12 cellular contexts compared by ENCODE assay signal in genomic region chr19:49879243-49879960, GRCh38.
DNase-seq lines count a peak whose midpoint lies in the region; ATAC-seq and TF ChIP-seq lines count a peak whose summit lies in the region.
"Had no signal": no experiment of that assay in that cellular context is flagged by ENCODE, and none has a peak within 500 bp of the region (broad histone marks: within the 10 kb centered on the region; RNA-seq: fewer than 3 reads in every experiment).

No MANE protein-coding gene starts in this region.

- H3K79me2 ChIP-seq in SU-DHL-6 (ENCODE audit: insufficient read depth, low read length), result peaks cover 9% of the 10 kb centered on the region; the same call in 1 of the 2 replicates

- no peaks in the 10 kb centered on the region for H3F3A ChIP-seq in SU-DHL-6 (ENCODE audit: insufficient read depth)

- TF ChIP-seq CTCF in C4-2B (conservative IDR thresholded peaks at IDR 0.05), result no peak
- no peak for TF ChIP-seq CTCF in SU-DHL-6 (IDR thresholded peaks at IDR 0.05; ENCODE audit: insufficient read depth, low read length, poor library complexity, severe bottlenecking)

- DNase-seq in SKM-1 (lab: John Stamatoyannopoulos, UW; ENCODE audit: unreplicated experiment), result no peak
- DNase-seq: CD8-positive, alpha-beta T cell; NCI-H2107; OCI-M1; stimulated activated CD4-positive, alpha-beta T cell treated with anti-CD3 and anti-CD28 coated beads, Interleukin-4, amount 100 ng/mL, for 24 hours had no signal

- H3K4me1 ChIP-seq in HUES48 (ENCODE audit: control insufficient read depth, insufficient read depth, low read length) (peaks cover 16% of the 10 kb centered on the region; the same call in 1 of the 2 replicates), iPS-20b (ENCODE audit: insufficient read depth, low read length) (peaks cover 6% of the 10 kb centered on the region; the same call in 1 of the 2 replicates)

- H3K4me2 ChIP-seq in SU-DHL-6 (ENCODE audit: low read depth, low read length, poor library complexity, severe bottlenecking), result peak overlapping the region; percentile 67

- H3K4me3 ChIP-seq in HUES48 (ENCODE audit: low read depth, low read length) (0 out of 2 replicates have a peak overlapping the region, but pooled peaks have one; percentile 92), SU-DHL-6 (ENCODE audit: insufficient read depth, low read length, poor library complexity, severe bottlenecking) (no peak overlapping the region), iPS-20b (ENCODE audit: low read length) (peak overlapping the region; percentile 89; the same call in 1 of the 2 replicates)

- peak overlapping the region; percentile 99; the same call in 1 of the 2 replicates for H3K27ac ChIP-seq in C4-2B
- H3K27ac ChIP-seq in HUES48 (ENCODE audit: low read depth, low read length), result no peak overlapping the region
- H3K27ac ChIP-seq in SU-DHL-6 (ENCODE audit: low read depth, low read length), result no peak overlapping the region
- no peak overlapping the region for H3K27ac ChIP-seq in iPS-20b (ENCODE audit: low read length)

- H3K27me3 ChIP-seq in HUES48 (ENCODE audit: control insufficient read depth, insufficient read depth, low read length), result no peaks in the 10 kb centered on the region
- no peaks in the 10 kb centered on the region for H3K27me3 ChIP-seq in SU-DHL-6 (ENCODE audit: low read length)
- H3K27me3 ChIP-seq in iPS-20b (ENCODE audit: insufficient read depth, low read length), result no peaks in the 10 kb centered on the region

- ATAC-seq in HG03342 (IDR thresholded peaks at IDR 0.05; ENCODE audit: unreplicated experiment) (no peak), HG03565 (IDR thresholded peaks at IDR 0.05; ENCODE audit: unreplicated experiment) (no peak), GM21528 (IDR thresholded peaks at IDR 0.05; ENCODE audit: low FRiP score, unreplicated experiment) (no peak)
- ATAC-seq: CD8-positive, alpha-beta T cell had no signal

- H3K36me3 ChIP-seq in HUES48 (ENCODE audit: control insufficient read depth, insufficient read depth, low read length), result peaks cover 56% of the 10 kb centered on the region
- H3K36me3 ChIP-seq in SU-DHL-6 (ENCODE audit: low read length), result peaks cover 8% of the 10 kb centered on the region; the same call in 1 of the 2 replicates
- H3K36me3 ChIP-seq in iPS-20b (ENCODE audit: insufficient read depth, low read depth, low read length), result peaks cover 57% of the 10 kb centered on the region

- no peak overlapping the region for H3K9ac ChIP-seq in HUES48 (ENCODE audit: low read depth, low read length)
- no peak overlapping the region for H3K9ac ChIP-seq in SU-DHL-6 (ENCODE audit: low read length)
- H3K9ac ChIP-seq in iPS-20b (ENCODE audit: low read depth, low read length), result peak overlapping the region; percentile 98; the same call in 1 of the 2 replicates

- no peaks in the 10 kb centered on the region for H4K20me1 ChIP-seq in SU-DHL-6 (ENCODE audit: low read depth, low read length)

- no peak overlapping the region for H2AFZ ChIP-seq in SU-DHL-6 (ENCODE audit: low read depth, low read length, severe bottlenecking)

- H3K9me2 ChIP-seq in SU-DHL-6 (replicated peaks; ENCODE audit: insufficient read depth, low read length), result no peaks in the 10 kb centered on the region

- H3K9me3 ChIP-seq in HUES48 (ENCODE audit: control insufficient read depth, insufficient read depth, low read length) (no peaks in the 10 kb centered on the region), SU-DHL-6 (ENCODE audit: insufficient read depth, low read length) (no peaks in the 10 kb centered on the region), iPS-20b (ENCODE audit: insufficient read depth, low read depth, low read length) (no peaks in the 10 kb centered on the region)
